8 cellular contexts compared by ENCODE assay signal in the genomic region with DNA sequence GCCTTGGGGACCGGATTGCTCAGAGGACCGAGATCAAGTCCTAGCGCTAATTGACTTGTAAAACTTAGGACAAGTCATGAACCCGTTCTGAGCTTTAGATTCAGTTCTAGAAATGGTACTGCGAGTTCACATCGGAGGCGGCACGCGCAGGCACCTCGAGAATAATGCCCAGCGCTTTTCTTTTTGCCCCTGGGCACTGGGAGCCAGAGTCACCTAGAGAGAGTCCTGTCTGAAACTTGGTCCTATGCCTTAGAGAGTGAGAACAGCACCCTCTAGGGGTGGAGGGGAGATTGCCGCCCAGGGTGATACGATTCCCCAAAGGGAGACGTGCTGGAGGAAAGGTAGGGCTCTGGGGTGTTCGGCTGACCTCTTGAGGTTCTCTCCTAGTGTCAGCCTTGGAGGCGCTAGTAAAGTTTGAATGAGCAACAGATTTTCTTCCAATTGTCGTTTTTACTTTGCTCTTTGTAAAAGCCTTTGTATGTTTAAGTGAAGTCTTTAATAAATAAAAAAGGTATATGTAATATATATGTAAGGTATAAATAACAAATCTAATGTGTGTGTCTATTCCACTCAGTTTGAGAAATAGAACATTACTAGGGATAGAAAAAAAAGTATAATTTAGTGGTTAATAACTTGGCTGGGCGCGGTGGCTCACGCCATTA. TPM values are rescaled to one million over a fixed set of nuclear protein-coding genes. Genes with fewer than 3 reads are reported as not detected.
DNase-seq lines count a peak whose midpoint lies in the region; ATAC-seq, FAIRE-seq and TF ChIP-seq lines count a peak whose summit lies in the region.

No MANE protein-coding gene starts in this region.

- peak; percentile 66 for ATAC-seq in GM21526 (IDR thresholded peaks at IDR 0.05; ENCODE audit: low FRiP score, unreplicated experiment)

- H3K9me3 ChIP-seq in HUES64 (ENCODE audit: insufficient read depth, low read depth, low read length): no peaks in the 10 kb centered on the region
- H3K9me3 ChIP-seq in NT2/D1 (ENCODE audit: insufficient read depth, low read length): no peaks in the 10 kb centered on the region
- no peaks in the 10 kb centered on the region for H3K9me3 ChIP-seq in esophagus (ENCODE audit: control insufficient read depth in 2 of 2, insufficient read depth in 1 of 2, low read depth in 1 of 2, low read length in 1 of 2)
- H3K9me3 ChIP-seq in muscle layer of duodenum (ENCODE audit: control insufficient read depth in 1 of 2, low read length in 2 of 2): no peaks in the 10 kb centered on the region

- H3K27me3 ChIP-seq in HUES64 (ENCODE audit: insufficient read depth, low read length) (no peaks in the 10 kb centered on the region), NT2/D1 (ENCODE audit: insufficient read depth, insufficient read length) (no peaks in the 10 kb centered on the region), esophagus (ENCODE audit: control insufficient read depth in 1 of 2, insufficient read depth in 2 of 2, low read length in 2 of 2) (no peaks in the 10 kb centered on the region), muscle layer of duodenum (ENCODE audit: low read depth, low read length) (no peaks in the 10 kb centered on the region)

- FAIRE-seq in D721Med (lab: Jason Lieb, UNC): peak; percentile 32

- WGBS in HUES64: 17% methylated on average over 19 of the region's 20 CpGs
- 11 to 12% methylated on average over 20 of the region's 20 CpGs for WGBS in esophagus, 2 donors

- H3K4me3 ChIP-seq in HUES64 (ENCODE audit: low read length) (peak overlapping the region; percentile 80), NT2/D1 (ENCODE audit: insufficient read length, low read depth) (peak overlapping the region; percentile 97), esophagus (ENCODE audit: low read depth in 1 of 2, low read length in 2 of 2) (peak overlapping the region; percentile 62 to 80), muscle layer of duodenum (ENCODE audit: low read depth in 1 of 2, low read length in 2 of 2) (peak overlapping the region; percentile 98 to 100)

- H3K36me3 ChIP-seq in HUES64 (ENCODE audit: insufficient read depth, low read length) (peaks cover 5% of the 10 kb centered on the region), NT2/D1 (ENCODE audit: insufficient read depth, insufficient read length, low read length) (peaks cover 12% of the 10 kb centered on the region), esophagus (ENCODE audit: control insufficient read depth in 2 of 2, insufficient read depth in 2 of 2, low read length in 1 of 2) (peaks cover 0 to 4% of the 10 kb centered on the region in 2 donors), muscle layer of duodenum (ENCODE audit: control insufficient read depth in 1 of 2, insufficient read depth in 2 of 2, low read length in 2 of 2) (peaks cover 2 to 5% of the 10 kb centered on the region in 2 donors)

- peak; percentile 90 for TF ChIP-seq CTCF in D721Med (IDR thresholded peaks at IDR 0.05; ENCODE audit: insufficient read depth, missing control alignments)

- no peak overlapping the region; the same call in 1 of the 2 replicates for H3K27ac ChIP-seq in HUES64 (ENCODE audit: low read depth, low read length)
- H3K27ac ChIP-seq in esophagus (ENCODE audit: low read depth in 2 of 2, low read length in 1 of 2): peak overlapping the region; percentile 55 to 76
- H3K27ac ChIP-seq in muscle layer of duodenum (ENCODE audit: low read length): peak overlapping the region; percentile 69

- DNase-seq in D721Med (ENCODE audit: insufficient read length, low spot score): peak; percentile 76
- DNase-seq in NT2/D1 (ENCODE audit: low read depth, low spot score): peak; percentile 94
- peak; percentile 92 for DNase-seq in activated CD8-positive, alpha-beta memory T cell treated with anti-CD3 and anti-CD28 coated beads, Interleukin-2, amount 50 U/mL, for 48 hours
- DNase-seq in stimulated activated CD8-positive, alpha-beta memory T cell treated with anti-CD3 and anti-CD28 coated beads, Interleukin-7, amount 100 ng/mL, for 1 hour (ENCODE audit: low read depth in 2 of 2): peak; percentile 67 to 81

- peak overlapping the region; percentile 71 for H3K9ac ChIP-seq in HUES64 (ENCODE audit: low read depth, low read length)
- peak overlapping the region; percentile 90 for H3K9ac ChIP-seq in NT2/D1 (ENCODE audit: insufficient read length, low read depth)

- H3K4me1 ChIP-seq in HUES64 (ENCODE audit: insufficient read depth, low read length) (no peaks in the 10 kb centered on the region), NT2/D1 (ENCODE audit: insufficient read depth, insufficient read length) (no peaks in the 10 kb centered on the region), esophagus (ENCODE audit: control insufficient read depth in 2 of 2, insufficient read depth in 2 of 2, low read length in 1 of 2) (no peaks in the 10 kb centered on the region), muscle layer of duodenum (ENCODE audit: control insufficient read depth in 1 of 2, insufficient read depth in 2 of 2, low read length in 2 of 2) (peaks cover 0 to 10% of the 10 kb centered on the region in 2 donors)

RNA-seq across cellular contexts. Expression of a gene that starts 0.8 kb away (rescaled TPM):
- 6.2 TPM for polyA plus RNA-seq in HUES64 (2013, experiment 1 of 2)
- 7.3 TPM for polyA plus RNA-seq in HUES64 (2013, experiment 2 of 2)
- 1 to 10 TPM; 3.5 to 8.6 TPM for polyA plus RNA-seq in esophagus

RNA-seq across cellular contexts. Expression of a gene that starts 1.5 kb away (rescaled TPM):
- 42.7 TPM for polyA plus RNA-seq in HUES64 (2013, experiment 1 of 2)
- 39.8 TPM for polyA plus RNA-seq in HUES64 (2013, experiment 2 of 2)
- 10 to 100 TPM; 16.4 to 31.0 TPM for polyA plus RNA-seq in esophagus

RNA-seq across cellular contexts. Expression of a gene that starts 11.1 kb away (rescaled TPM):
- 6.3 TPM for polyA plus RNA-seq in HUES64 (2013, experiment 1 of 2)
- 7.7 TPM for polyA plus RNA-seq in HUES64 (2013, experiment 2 of 2)
- under 1 TPM; 0.06 to 0.12 TPM for polyA plus RNA-seq in esophagus

RNA-seq across cellular contexts. Expression of a gene that starts 20.9 kb away (rescaled TPM):
- 0.25 TPM for polyA plus RNA-seq in HUES64 (2013, experiment 1 of 2)
- polyA plus RNA-seq in HUES64 (2013, experiment 2 of 2): not detected
- under 1 TPM; 0.02 to 0.04 TPM for polyA plus RNA-seq in esophagus

RNA-seq across cellular contexts. Expression of a gene that starts 25.5 kb away (rescaled TPM):
- not detected for polyA plus RNA-seq in HUES64 (2013, experiment 1 of 2)
- polyA plus RNA-seq in HUES64 (2013, experiment 2 of 2): not detected
- not detected for polyA plus RNA-seq in esophagus
